Comparison of ENCODE assay signal across 15 cellular contexts in the genomic region with DNA sequence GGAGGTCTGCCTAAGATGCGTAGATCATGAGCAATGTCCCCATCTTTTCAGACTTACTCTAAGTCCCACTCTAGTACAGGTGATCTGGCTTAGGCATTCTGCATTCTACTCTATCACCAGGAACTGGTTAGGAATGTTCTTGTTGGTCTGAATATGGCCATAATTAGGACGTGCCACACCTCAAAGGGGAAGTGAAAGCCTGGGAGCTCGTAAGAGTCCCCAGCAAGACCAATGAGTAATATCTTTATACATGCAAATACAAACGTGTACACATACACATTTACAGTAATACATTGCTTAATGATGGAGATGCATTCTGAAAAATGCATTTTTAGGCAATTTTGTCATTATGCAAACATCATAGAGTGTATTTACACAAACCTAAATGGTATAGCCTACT. TPM values are rescaled to one million over a fixed set of nuclear protein-coding genes. Genes with fewer than 3 reads are reported as not detected.
DNase-seq lines count a peak whose midpoint lies in the region; ATAC-seq, FAIRE-seq and TF ChIP-seq lines count a peak whose summit lies in the region.
"Had no signal": no experiment of that assay in that cellular context is flagged by ENCODE, and none has a peak within 500 bp of the region (broad histone marks: within the 10 kb centered on the region; RNA-seq: fewer than 3 reads in every experiment).

No MANE protein-coding gene starts in this region.

- H3K4me1 ChIP-seq in CD8-positive, alpha-beta memory T cell (ENCODE audit: insufficient read depth, low read length) = no peaks in the 10 kb centered on the region
- H3K4me1 ChIP-seq: tibial nerve had no signal

- H3K36me3 Mint-ChIP-seq in activated CD4-positive, alpha-beta T cell treated with anti-CD3 and anti-CD28 coated beads for 36 hours (ENCODE audit: low read depth) = peaks cover 27% of the 10 kb centered on the region
- H3K36me3 Mint-ChIP-seq in CD8-positive, alpha-beta memory T cell = peaks cover 4 to 89% (median 33%) of the 10 kb centered on the region in 3 donors

- no peak overlapping the region for H3K4me3 ChIP-seq in bronchial epithelial cell (ENCODE audit: low read depth, low read length)
- H3K4me3 ChIP-seq in CD8-positive, alpha-beta memory T cell (ENCODE audit: low read length) = no peak overlapping the region
- H3K4me3 ChIP-seq: tibial nerve had no signal

- peak; percentile 30 for DNase-seq in bronchial epithelial cell (ENCODE audit: low read depth)
- no peak for DNase-seq in stimulated activated naive CD8-positive, alpha-beta T cell treated with anti-CD3 and anti-CD28 coated beads, Interleukin-15, Interleukin-2, amounts not matched to agents 100 U/mL and 50 U/mL, for 24 hours
- no peak for DNase-seq in activated naive CD4-positive, alpha-beta T cell treated with Interleukin-2 at 50 U/mL for 16 hours
- no peak for DNase-seq in activated CD4-positive, alpha-beta T cell treated with anti-CD3 and anti-CD28 coated beads for 36 hours
- no peak for DNase-seq in CD8-positive, alpha-beta memory T cell
- DNase-seq: activated T-cell treated with anti-CD3 and anti-CD28 coated beads, Interleukin-2, amount 50 U/mL, for 4 hours; COR-L47; HCEC 1CT; naive thymus-derived CD8-positive, alpha-beta T cell; NCI-H187; SW 1271 had no signal

- TF ChIP-seq CTCF in bronchial epithelial cell (IDR thresholded peaks at IDR 0.05; ENCODE audit: insufficient read depth, low read length, severe bottlenecking) = no peak

- peaks cover 8% of the 10 kb centered on the region for H3K36me3 ChIP-seq in bronchial epithelial cell (ENCODE audit: control insufficient read depth, insufficient read depth, low read length)
- H3K36me3 ChIP-seq in CD8-positive, alpha-beta memory T cell (ENCODE audit: insufficient read depth, low read length) = peaks cover 32% of the 10 kb centered on the region

- H3K4me1 Mint-ChIP-seq in activated CD4-positive, alpha-beta T cell treated with anti-CD3 and anti-CD28 coated beads for 36 hours = no peaks in the 10 kb centered on the region
- H3K4me1 Mint-ChIP-seq in CD8-positive, alpha-beta memory T cell = no peaks in the 10 kb centered on the region

- H3K27me3 Mint-ChIP-seq in activated CD4-positive, alpha-beta T cell treated with anti-CD3 and anti-CD28 coated beads for 36 hours = no peaks in the 10 kb centered on the region
- H3K27me3 Mint-ChIP-seq in CD8-positive, alpha-beta memory T cell = no peaks in the 10 kb centered on the region
- H3K27me3 Mint-ChIP-seq: naive thymus-derived CD8-positive, alpha-beta T cell had no signal

- intact Hi-C loops in activated CD4-positive, alpha-beta T cell treated with anti-CD3 and anti-CD28 coated beads for 36 hours (cut with DNase I, micrococcal nuclease) = no loop called here

- no peaks in the 10 kb centered on the region for H3K9me3 ChIP-seq in CD8-positive, alpha-beta memory T cell (ENCODE audit: low read length)
- H3K9me3 ChIP-seq: tibial nerve had no signal

- no peak for FAIRE-seq in bronchial epithelial cell (lab: Jason Lieb, UNC)

- no peaks in the 10 kb centered on the region for H3K27me3 ChIP-seq in bronchial epithelial cell (ENCODE audit: control insufficient read depth, insufficient read depth, low read length)
- no peaks in the 10 kb centered on the region for H3K27me3 ChIP-seq in CD8-positive, alpha-beta memory T cell (ENCODE audit: insufficient read depth, low read length, poor library complexity, severe bottlenecking)
- H3K27me3 ChIP-seq: tibial nerve had no signal

- POLR2A ChIA-PET in activated CD4-positive, alpha-beta T cell treated with anti-CD3 and anti-CD28 coated beads for 36 hours (lab: Charles Lee) = no interaction called here
- POLR2A ChIA-PET in CD8-positive, alpha-beta memory T cell (lab: Charles Lee) = no interaction called here

- CTCF ChIA-PET in activated CD4-positive, alpha-beta T cell treated with anti-CD3 and anti-CD28 coated beads for 36 hours (lab: Charles Lee) = interaction anchor here (0.8 to 1.2 kb wide), 2 partner anchors 22 to 51 kb away, joined by 3 read pairs; no protein-coding TSS in a partner anchor
- CTCF ChIA-PET in CD8-positive, alpha-beta memory T cell (lab: Charles Lee) = no interaction called here

- H3K27ac ChIP-seq in CD8-positive, alpha-beta memory T cell (ENCODE audit: low read depth, low read length) = no peak overlapping the region
- H3K27ac ChIP-seq: tibial nerve had no signal

- no peak overlapping the region for H3K4me3 Mint-ChIP-seq in activated CD4-positive, alpha-beta T cell treated with anti-CD3 and anti-CD28 coated beads for 36 hours
- H3K4me3 Mint-ChIP-seq in CD8-positive, alpha-beta memory T cell = no peak overlapping the region
- H3K4me3 Mint-ChIP-seq: activated T-cell treated with anti-CD3 and anti-CD28 coated beads, Interleukin-2, amount 50 U/mL, for 4 hours; naive thymus-derived CD8-positive, alpha-beta T cell had no signal

- no peaks in the 10 kb centered on the region for H3K9me3 Mint-ChIP-seq in activated CD4-positive, alpha-beta T cell treated with anti-CD3 and anti-CD28 coated beads for 36 hours (ENCODE audit: low read depth)
- H3K9me3 Mint-ChIP-seq in CD8-positive, alpha-beta memory T cell = no peaks in the 10 kb centered on the region
- H3K9me3 Mint-ChIP-seq: activated T-cell treated with anti-CD3 and anti-CD28 coated beads, Interleukin-2, amount 50 U/mL, for 4 hours; naive thymus-derived CD8-positive, alpha-beta T cell had no signal

- peak; percentile 97 for ATAC-seq in GM18519 (IDR thresholded peaks at IDR 0.05; ENCODE audit: low FRiP score, unreplicated experiment)
- peak; percentile 95 for ATAC-seq in GM21576 (IDR thresholded peaks at IDR 0.05; ENCODE audit: unreplicated experiment)
- ATAC-seq in HG03280 (IDR thresholded peaks at IDR 0.05; ENCODE audit: unreplicated experiment) = peak; percentile 92
- ATAC-seq in stimulated activated naive CD8-positive, alpha-beta T cell treated with anti-CD3 and anti-CD28 coated beads, Interleukin-15, Interleukin-2, amounts not matched to agents 100 U/mL and 50 U/mL, for 24 hours = no peak
- ATAC-seq in activated CD4-positive, alpha-beta T cell treated with anti-CD3 and anti-CD28 coated beads for 36 hours = no peak
- ATAC-seq: activated T-cell treated with anti-CD3 and anti-CD28 coated beads, Interleukin-2, amount 50 U/mL, for 4 hours; naive thymus-derived CD8-positive, alpha-beta T cell had no signal

- H3K27ac Mint-ChIP-seq in activated CD4-positive, alpha-beta T cell treated with anti-CD3 and anti-CD28 coated beads for 36 hours = no peak overlapping the region
- peak overlapping the region in 1 of 8 donors; percentile 40 for H3K27ac Mint-ChIP-seq in CD8-positive, alpha-beta memory T cell
- H3K27ac Mint-ChIP-seq: naive thymus-derived CD8-positive, alpha-beta T cell had no signal

RNA-seq across cellular contexts. Expression of a gene that starts 19.4 kb away (rescaled TPM):
- 27.0 and 32.4 TPM in 2 replicates for total RNA-seq in bronchial epithelial cell
- total RNA-seq in activated CD4-positive, alpha-beta T cell treated with anti-CD3 and anti-CD28 coated beads for 36 hours = 10 to 100 TPM; 49.5 to 49.8 TPM
- 10 to 100 TPM; 52.8 to 58.1 TPM for total RNA-seq in CD8-positive, alpha-beta memory T cell
- polyA plus RNA-seq in CD8-positive, alpha-beta memory T cell = 33.4 TPM

Comparison
In these comparisons a context has a peak if more than half of its experiments do, and no peak if none do; other contexts are left out.
1. ATAC-seq: peak in GM18519 (single experiment), GM21576 (single experiment) and HG03280 (single experiment); none in stimulated activated naive CD8-positive, alpha-beta T cell treated with anti-CD3 and anti-CD28 coated beads, Interleukin-15, Interleukin-2, amounts not matched to agents 100 U/mL and 50 U/mL, for 24 hours (single experiment) and activated CD4-positive, alpha-beta T cell treated with anti-CD3 and anti-CD28 coated beads for 36 hours (single experiment).